In the genomic region with DNA sequence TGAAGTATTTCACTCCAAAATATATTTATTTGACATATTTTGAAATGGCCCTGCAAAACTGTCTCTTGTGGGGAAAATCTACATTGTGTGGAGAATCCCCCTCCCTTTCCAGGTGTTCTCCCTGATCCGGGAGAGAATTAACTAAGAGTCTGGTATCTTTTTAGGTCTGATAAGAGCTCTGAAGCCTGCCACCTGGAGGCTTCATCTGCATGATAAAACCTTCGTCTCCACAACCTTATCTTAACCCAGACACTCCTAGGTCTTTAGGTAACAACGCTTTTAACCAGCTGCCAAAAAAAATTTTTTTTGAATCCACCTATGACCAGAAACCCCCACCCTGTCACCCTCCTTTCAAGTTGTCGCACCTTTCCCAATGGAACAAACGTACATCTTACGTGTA, we compare ENCODE assay signal across 1 cellular context.
A peak's percentile ranks its signal among the peaks of the same experiment; 100 is the strongest.
TF ChIP-seq lines count a peak whose summit lies in the region.

No MANE protein-coding gene starts in this region.

TF ChIP-seq in K562, 482 proteins besides CTCF, POLR2A, EP300 and RAD21 (continued from another document):
- TF ChIP-seq, protein P1, sequence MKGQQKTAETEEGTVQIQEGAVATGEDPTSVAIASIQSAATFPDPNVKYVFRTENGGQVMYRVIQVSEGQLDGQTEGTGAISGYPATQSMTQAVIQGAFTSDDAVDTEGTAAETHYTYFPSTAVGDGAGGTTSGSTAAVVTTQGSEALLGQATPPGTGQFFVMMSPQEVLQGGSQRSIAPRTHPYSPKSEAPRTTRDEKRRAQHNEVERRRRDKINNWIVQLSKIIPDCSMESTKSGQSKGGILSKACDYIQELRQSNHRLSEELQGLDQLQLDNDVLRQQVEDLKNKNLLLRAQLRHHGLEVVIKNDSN (CRISPR knock-in tag; IDR thresholded peaks at IDR 0.05): no peak
- TF ChIP-seq ZNF699 (CRISPR knock-in tag; IDR thresholded peaks at IDR 0.05; ENCODE audit: insufficient replicate concordance): no peak
- no peak for TF ChIP-seq ZNF316 (IDR thresholded peaks at IDR 0.05)
- no peak for TF ChIP-seq ZNF263 (CRISPR knock-in tag; IDR thresholded peaks at IDR 0.05; ENCODE audit: borderline replicate concordance)
- TF ChIP-seq, protein P2, sequence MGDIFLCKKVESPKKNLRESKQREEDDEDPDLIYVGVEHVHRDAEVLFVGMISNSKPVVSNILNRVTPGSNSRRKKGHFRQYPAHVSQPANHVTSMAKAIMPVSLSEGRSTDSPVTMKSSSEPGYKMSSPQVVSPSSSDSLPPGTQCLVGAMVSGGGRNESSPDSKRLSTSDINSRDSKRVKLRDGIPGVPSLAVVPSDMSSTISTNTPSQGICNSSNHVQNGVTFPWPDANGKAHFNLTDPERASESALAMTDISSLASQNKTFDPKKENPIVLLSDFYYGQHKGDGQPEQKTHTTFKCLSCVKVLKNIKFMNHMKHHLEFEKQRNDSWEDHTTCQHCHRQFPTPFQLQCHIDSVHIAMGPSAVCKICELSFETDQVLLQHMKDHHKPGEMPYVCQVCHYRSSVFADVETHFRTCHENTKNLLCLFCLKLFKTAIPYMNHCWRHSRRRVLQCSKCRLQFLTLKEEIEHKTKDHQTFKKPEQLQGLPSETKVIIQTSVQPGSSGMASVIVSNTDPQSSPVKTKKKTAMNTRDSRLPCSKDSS (IDR thresholded peaks at IDR 0.05; ENCODE audit: low read depth, partially characterized antibody): no peak
- no peak for TF ChIP-seq ZNF707 (CRISPR knock-in tag; conservative IDR thresholded peaks at IDR 0.05)
- TF ChIP-seq PML (IDR thresholded peaks at IDR 0.05; ENCODE audit: low read length): peak; percentile 80
TF ChIP-seq in K562: peak in this region for 30.
